In the genomic region with DNA sequence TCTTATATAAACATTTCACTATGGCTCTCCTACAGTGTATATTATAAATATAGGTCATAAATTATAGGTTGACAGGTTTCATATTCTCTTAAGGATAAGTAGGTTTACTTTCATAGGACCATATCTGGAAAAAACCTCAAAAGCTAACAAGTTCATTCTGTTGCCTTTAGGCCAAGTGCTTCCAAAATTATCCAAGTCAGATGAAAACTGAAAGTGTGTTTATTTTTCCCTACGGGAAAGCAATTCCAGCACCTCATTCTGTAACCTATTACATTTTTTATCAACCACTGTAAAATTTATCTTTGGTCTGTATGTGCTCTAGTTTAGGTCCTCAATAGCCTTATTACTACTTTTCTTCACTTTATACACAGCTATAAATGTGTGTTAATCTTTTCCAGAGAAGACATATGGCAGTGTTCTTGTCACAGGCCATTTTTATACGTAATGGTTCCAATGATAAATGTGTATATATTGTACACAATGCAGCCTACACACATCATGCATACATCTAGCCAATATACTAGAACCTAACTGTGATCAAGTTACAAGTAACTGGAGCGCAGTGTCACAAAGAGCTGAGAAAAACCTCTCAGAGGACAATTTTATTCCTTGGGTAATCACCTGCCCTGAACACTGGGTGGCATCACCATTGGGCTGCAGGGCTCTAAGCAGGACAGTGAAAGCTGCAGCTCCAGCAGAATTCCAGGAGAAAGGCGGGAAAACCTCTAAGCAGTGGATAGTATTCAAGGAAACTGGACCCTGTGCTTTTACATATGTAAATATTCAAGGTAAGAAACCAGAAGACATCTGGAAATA, we compare ENCODE assay signal across 16 cellular contexts.
DNase-seq lines count a peak whose midpoint lies in the region; ATAC-seq and TF ChIP-seq lines count a peak whose summit lies in the region.
"Had no signal": no experiment of that assay in that cellular context is flagged by ENCODE, and none has a peak within 500 bp of the region (broad histone marks: within the 10 kb centered on the region; RNA-seq: fewer than 3 reads in every experiment).

No MANE protein-coding gene starts in this region.

- 32 to 43% methylated on average over 3 to 4 of the region's 4 CpGs for WGBS in gastroesophageal sphincter (ENCODE audit: low coverage in 1 of 2), 2 donors

- H3K9me3 ChIP-seq in OCI-LY3 (ENCODE audit: insufficient read depth, low read length) (no peaks in the 10 kb centered on the region), gastroesophageal sphincter (no peaks in the 10 kb centered on the region)
- H3K9me3 ChIP-seq: breast epithelium had no signal

- TF ChIP-seq CTCF in OCI-LY3 (IDR thresholded peaks at IDR 0.05; ENCODE audit: low read depth, low read length) (peak; percentile 33; the same call in 1 of the 2 replicates), fibroblast of the aortic adventitia (IDR thresholded peaks at IDR 0.05; ENCODE audit: insufficient read depth, low read length) (peak; percentile 4), gastroesophageal sphincter (IDR thresholded peaks at IDR 0.05) (peak in 1 of 4 experiments; percentile 18)

- no peaks in the 10 kb centered on the region for H3K36me3 ChIP-seq in OCI-LY3 (replicated peaks; ENCODE audit: low read depth, low read length)
- no peaks in the 10 kb centered on the region for H3K36me3 ChIP-seq in gastroesophageal sphincter
- H3K36me3 ChIP-seq: breast epithelium had no signal

- no peaks in the 10 kb centered on the region for H3K4me1 ChIP-seq in OCI-LY3 (ENCODE audit: low read length)
- peaks cover 0 to 20% (median 6%) of the 10 kb centered on the region in 3 donors for H3K4me1 ChIP-seq in gastroesophageal sphincter
- H3K4me1 ChIP-seq: breast epithelium had no signal

- peak; percentile 1 for DNase-seq in NCI-H510A treated with DMSO at 0.1 percent for 48 hours (lab: John Stamatoyannopoulos, UW)
- no peak for DNase-seq in NCI-H510A (lab: John Stamatoyannopoulos, UW)
- no peak for DNase-seq in fibroblast of the aortic adventitia (ENCODE audit: low read depth)
- DNase-seq in renal cortical epithelial cell (ENCODE audit: low read depth): peak; percentile 14
- DNase-seq in OCI-M2 (lab: John Stamatoyannopoulos, UW; ENCODE audit: unreplicated experiment): no peak
- no peak for DNase-seq in NOMO-1 treated with dmso at 0.1 percent for 144 hours (lab: John Stamatoyannopoulos, UW; ENCODE audit: unreplicated experiment)
- DNase-seq: activated CD4-positive, alpha-beta T cell treated with anti-CD3 and anti-CD28 coated beads, Interleukin-2, amount 10 ng/mL, durations not matched to agents 7 days and 5 days; islet precursor cell; Karpas-422; NCI-H526 treated with DMSO at 0.1 percent for 48 hours had no signal

- no peak overlapping the region for H3K4me2 ChIP-seq in OCI-LY3 (ENCODE audit: low read length)

- no peaks in the 10 kb centered on the region for H3K79me2 ChIP-seq in OCI-LY3 (ENCODE audit: low read length)

- H3K27ac ChIP-seq in OCI-LY3 (ENCODE audit: low read length): no peak overlapping the region
- H3K27ac ChIP-seq in gastroesophageal sphincter: no peak overlapping the region
- H3K27ac ChIP-seq: breast epithelium, skin epidermis had no signal

- H4K20me1 ChIP-seq in OCI-LY3 (ENCODE audit: insufficient read depth, low read length): no peaks in the 10 kb centered on the region

- H3K9ac ChIP-seq in OCI-LY3 (ENCODE audit: low read length): no peak overlapping the region

- H3K27me3 ChIP-seq in OCI-LY3 (ENCODE audit: low read depth, low read length) (no peaks in the 10 kb centered on the region), gastroesophageal sphincter (no peaks in the 10 kb centered on the region)
- H3K27me3 ChIP-seq: breast epithelium had no signal

- no peak overlapping the region for H3K4me3 ChIP-seq in OCI-LY3 (ENCODE audit: low read length)
- no peak overlapping the region for H3K4me3 ChIP-seq in fibroblast of the aortic adventitia (ENCODE audit: low read depth, low read length)
- no peak overlapping the region for H3K4me3 ChIP-seq in gastroesophageal sphincter
- H3K4me3 ChIP-seq: breast epithelium, GM12878, skin epidermis had no signal

- H2AFZ ChIP-seq in OCI-LY3 (ENCODE audit: low read depth, low read length): no peak overlapping the region

- ATAC-seq in gastroesophageal sphincter: no peak
- ATAC-seq: esophagus mucosa, GM12878 had no signal

- no peak for TF ChIP-seq EP300 in gastroesophageal sphincter (IDR thresholded peaks at IDR 0.05)

- TF ChIP-seq POLR2A in gastroesophageal sphincter (IDR thresholded peaks at IDR 0.05): no peak

Comparison
In these comparisons a context has a peak if more than half of its experiments do, and no peak if none do; other contexts are left out.
1. DNase-seq: peak in NCI-H510A treated with DMSO at 0.1 percent for 48 hours (single experiment) and renal cortical epithelial cell (single experiment); none in NCI-H510A (single experiment), fibroblast of the aortic adventitia (single experiment), OCI-M2 (single experiment) and NOMO-1 treated with dmso at 0.1 percent for 144 hours (single experiment).